In the genomic region with DNA sequence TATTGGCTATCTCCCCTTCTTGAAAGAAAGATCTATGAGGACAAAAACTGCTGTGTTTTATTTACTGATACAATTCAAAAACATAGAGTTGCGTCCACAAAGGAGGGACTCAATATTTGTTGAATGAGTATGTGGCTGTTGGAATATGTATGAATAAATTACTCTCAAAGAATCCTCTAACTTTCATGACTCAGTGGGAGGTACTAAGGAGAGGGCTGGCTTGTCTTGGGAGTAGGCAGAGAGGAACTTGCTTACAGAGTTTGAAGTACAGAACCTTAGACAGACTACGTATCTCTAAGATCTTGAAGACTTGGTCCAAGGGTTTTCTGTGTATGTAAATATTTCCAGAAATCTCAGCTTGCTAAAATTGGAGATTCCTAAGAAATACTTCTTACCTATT, we compare ENCODE assay signal across 28 cellular contexts.
A peak's percentile ranks its signal among the peaks of the same experiment; 100 is the strongest.
DNase-seq lines count a peak whose midpoint lies in the region; ATAC-seq and TF ChIP-seq lines count a peak whose summit lies in the region.
"Had no signal": no experiment of that assay in that cellular context is flagged by ENCODE, and none has a peak within 500 bp of the region (broad histone marks: within the 10 kb centered on the region; RNA-seq: fewer than 3 reads in every experiment).

No MANE protein-coding gene starts in this region.

- no peaks in the 10 kb centered on the region for H3K4me1 ChIP-seq in SK-N-SH (ENCODE audit: control insufficient read depth in 1 of 2, insufficient read depth in 2 of 2, low read depth in 1 of 2, low read length in 1 of 2)
- H3K4me1 ChIP-seq: BLaER1, breast epithelium, upper lobe of right lung had no signal

- no peak overlapping the region for H3K9ac ChIP-seq in SK-N-SH
- H3K9ac ChIP-seq: BLaER1 had no signal

- H3K4me2 ChIP-seq in SK-N-SH, result no peak overlapping the region
- H3K4me2 ChIP-seq: BLaER1, smooth muscle cell had no signal

- in situ Hi-C loops in ACHN (cut with HindIII; ENCODE audit: low pct_ligation_motif_present, low pct_unique_long_range_greater_than_20kb, low sequenced_read_pairs), result no loop called here

- TF ChIP-seq CTCF in SK-N-SH (IDR thresholded peaks at IDR 0.05) (no peak), fibroblast of pulmonary artery (IDR thresholded peaks at IDR 0.05; ENCODE audit: low read length, missing control alignments) (no peak)

- no peak for TF ChIP-seq EP300 in SK-N-SH (IDR thresholded peaks at IDR 0.05; ENCODE audit: borderline replicate concordance in 1 of 2, low read depth in 1 of 2, low read length in 1 of 2)

- CTCF ChIA-PET in SK-N-SH (lab: Yijun Ruan, JAX), result no interaction called here

- H3K27ac ChIP-seq in SK-N-SH (ENCODE audit: low read depth in 2 of 2, low read length in 1 of 2), result no peak overlapping the region
- H3K27ac ChIP-seq: 22Rv1, BLaER1, breast epithelium, upper lobe of right lung had no signal

- no peaks in the 10 kb centered on the region for H4K20me1 ChIP-seq in SK-N-SH (ENCODE audit: insufficient read depth)
- H4K20me1 ChIP-seq: BLaER1 had no signal

- POLR2A ChIA-PET in SK-N-SH (lab: Yijun Ruan, JAX), result no interaction called here

- no peaks in the 10 kb centered on the region for H3F3A ChIP-seq in SK-N-SH (replicated peaks; ENCODE audit: insufficient read depth)

- no peaks in the 10 kb centered on the region for H3K9me2 ChIP-seq in SK-N-SH

- no peaks in the 10 kb centered on the region for H3K27me3 ChIP-seq in SK-N-SH (ENCODE audit: insufficient read depth)
- H3K27me3 ChIP-seq: BLaER1, breast epithelium, upper lobe of right lung had no signal

- H3K79me2 ChIP-seq in SK-N-SH (ENCODE audit: insufficient read depth), result no peaks in the 10 kb centered on the region

- H2AFZ ChIP-seq in SK-N-SH (ENCODE audit: low read depth), result no peak overlapping the region

- H3K36me3 ChIP-seq in SK-N-SH (replicated peaks in 1 of 2; ENCODE audit: control insufficient read depth in 1 of 2, insufficient read depth in 2 of 2, low read length in 1 of 2), result no peaks in the 10 kb centered on the region
- H3K36me3 ChIP-seq: BLaER1, breast epithelium, upper lobe of right lung had no signal

- H3K4me3 ChIP-seq in SK-N-SH (ENCODE audit: low read depth in 2 of 2, low read length in 1 of 2) (no peak overlapping the region), fibroblast of pulmonary artery (replicated peaks; ENCODE audit: low read depth, low read length) (no peak overlapping the region)
- H3K4me3 ChIP-seq: BLaER1, breast epithelium, GM12878, smooth muscle cell, upper lobe of right lung had no signal

- no peak for TF ChIP-seq RAD21 in SK-N-SH (IDR thresholded peaks at IDR 0.05; ENCODE audit: low read length)

- DNase-seq in SK-N-SH (no peak), amniotic stem cell (lab: John Stamatoyannopoulos, UW) (peak; percentile 60), fibroblast of pulmonary artery (ENCODE audit: low read depth) (peak; percentile 15), stromal cell of bone marrow (ENCODE audit: low read depth) (peak; percentile 38), NCI-H187 treated with DMSO at 0.1 percent for 48 hours (lab: John Stamatoyannopoulos, UW) (no peak), NCI-H345 (lab: John Stamatoyannopoulos, UW) (no peak), ACHN (no peak)
- DNase-seq: activated CD4-positive, alpha-beta memory T cell treated with anti-CD3 and anti-CD28 coated beads for 36 hours; activated CD4-positive, CD25-positive, alpha-beta regulatory T cell; activated effector memory CD4-positive, alpha-beta T cell treated with Interleukin-2 at 50 U/mL for 16 hours; activated naive CD8-positive, alpha-beta T cell treated with anti-CD3 and anti-CD28 coated beads, Interleukin-2, amount 10 ng/mL, durations not matched to agents 7 days and 5 days; COR-L47; cortex of kidney; naive B cell; NCI-H1105; NCI-H2029 treated with DMSO at 0.1 percent for 48 hours; NCI-H446 treated with DMSO at 0.1 percent for 48 hours; stimulated activated CD4-positive, alpha-beta T cell treated with anti-CD3 and anti-CD28 coated beads, Interleukin-2, amount 100 ng/mL, for 24 hours; upper lobe of right lung had no signal

- ATAC-seq in SK-N-SH treated with all-trans-retinoic acid at 6 μM for 48 hours, result peak; percentile 49; the same call in 1 of the 3 replicates
- ATAC-seq: GM12878, HCT116, left lobe of liver, Right ventricle myocardium inferior, upper lobe of right lung had no signal

- WGBS in SK-N-SH (ENCODE audit: low lambda C conversion rate), result 8% methylated on average over 2 of the region's 2 CpGs

- H3K9me3 ChIP-seq in SK-N-SH, result no peaks in the 10 kb centered on the region
- H3K9me3 ChIP-seq: BLaER1, upper lobe of right lung had no signal

TF ChIP-seq in SK-N-SH treated with all-trans-retinoic acid at 6 μM for 48 hours, 23 proteins besides CTCF, POLR2A, EP300 and RAD21 (continues in another document):
- TF ChIP-seq ESRRG (CRISPR knock-in tag; IDR thresholded peaks at IDR 0.05) (no peak), OSR1 (CRISPR knock-in tag; IDR thresholded peaks at IDR 0.05) (no peak), ZC3H10 (CRISPR knock-in tag; IDR thresholded peaks at IDR 0.05) (no peak), CSDC2 (CRISPR knock-in tag; IDR thresholded peaks at IDR 0.05) (no peak), ZFP30 (CRISPR knock-in tag; IDR thresholded peaks at IDR 0.05) (no peak), TCF4 (CRISPR knock-in tag; IDR thresholded peaks at IDR 0.05; ENCODE audit: borderline replicate concordance) (no peak), GLIS3 (CRISPR knock-in tag; IDR thresholded peaks at IDR 0.05) (no peak), ARNTL (CRISPR knock-in tag; IDR thresholded peaks at IDR 0.05; ENCODE audit: borderline replicate concordance, low read depth) (no peak), RARB (CRISPR knock-in tag; IDR thresholded peaks at IDR 0.05) (no peak)
- TF ChIP-seq, protein P1, sequence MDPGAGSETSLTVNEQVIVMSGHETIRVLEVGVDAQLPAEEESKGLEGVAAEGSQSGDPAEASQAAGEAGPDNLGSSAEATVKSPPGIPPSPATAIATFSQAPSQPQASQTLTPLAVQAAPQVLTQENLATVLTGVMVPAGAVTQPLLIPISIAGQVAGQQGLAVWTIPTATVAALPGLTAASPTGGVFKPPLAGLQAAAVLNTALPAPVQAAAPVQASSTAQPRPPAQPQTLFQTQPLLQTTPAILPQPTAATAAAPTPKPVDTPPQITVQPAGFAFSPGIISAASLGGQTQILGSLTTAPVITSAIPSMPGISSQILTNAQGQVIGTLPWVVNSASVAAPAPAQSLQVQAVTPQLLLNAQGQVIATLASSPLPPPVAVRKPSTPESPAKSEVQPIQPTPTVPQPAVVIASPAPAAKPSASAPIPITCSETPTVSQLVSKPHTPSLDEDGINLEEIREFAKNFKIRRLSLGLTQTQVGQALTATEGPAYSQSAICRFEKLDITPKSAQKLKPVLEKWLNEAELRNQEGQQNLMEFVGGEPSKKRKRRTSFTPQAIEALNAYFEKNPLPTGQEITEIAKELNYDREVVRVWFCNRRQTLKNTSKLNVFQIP (CRISPR knock-in tag; IDR thresholded peaks at IDR 0.05; ENCODE audit: borderline replicate concordance, low read depth), result no peak
- TF ChIP-seq, protein P2, sequence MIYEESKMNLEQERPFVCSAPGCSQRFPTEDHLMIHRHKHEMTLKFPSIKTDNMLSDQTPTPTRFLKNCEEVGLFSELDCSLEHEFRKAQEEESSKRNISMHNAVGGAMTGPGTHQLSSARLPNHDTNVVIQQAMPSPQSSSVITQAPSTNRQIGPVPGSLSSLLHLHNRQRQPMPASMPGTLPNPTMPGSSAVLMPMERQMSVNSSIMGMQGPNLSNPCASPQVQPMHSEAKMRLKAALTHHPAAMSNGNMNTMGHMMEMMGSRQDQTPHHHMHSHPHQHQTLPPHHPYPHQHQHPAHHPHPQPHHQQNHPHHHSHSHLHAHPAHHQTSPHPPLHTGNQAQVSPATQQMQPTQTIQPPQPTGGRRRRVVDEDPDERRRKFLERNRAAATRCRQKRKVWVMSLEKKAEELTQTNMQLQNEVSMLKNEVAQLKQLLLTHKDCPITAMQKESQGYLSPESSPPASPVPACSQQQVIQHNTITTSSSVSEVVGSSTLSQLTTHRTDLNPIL (CRISPR knock-in tag; IDR thresholded peaks at IDR 0.05; ENCODE audit: low read depth), result no peak

TF ChIP-seq in SK-N-SH, 30 proteins besides CTCF, POLR2A, EP300 and RAD21:
- TF ChIP-seq TCF12 (IDR thresholded peaks at IDR 0.05), result no peak

Comparison
In these comparisons a context has a peak if more than half of its experiments do, and no peak if none do; other contexts are left out.
1. DNase-seq: peak in amniotic stem cell (single experiment), fibroblast of pulmonary artery (single experiment) and stromal cell of bone marrow (single experiment); none in SK-N-SH (single experiment), NCI-H187 treated with DMSO at 0.1 percent for 48 hours (single experiment), NCI-H345 (single experiment) and ACHN (single experiment).